In genomic region chr18:78972930-78973331, GRCh38 we compare ENCODE assay signal across 19 cellular contexts. TPM values are rescaled to one million over a fixed set of nuclear protein-coding genes. Genes with fewer than 3 reads are reported as not detected.
DNase-seq lines count a peak whose midpoint lies in the region; ATAC-seq, FAIRE-seq and TF ChIP-seq lines count a peak whose summit lies in the region.
"Had no signal": no experiment of that assay in that cellular context is flagged by ENCODE, and none has a peak within 500 bp of the region (broad histone marks: within the 10 kb centered on the region; RNA-seq: fewer than 3 reads in every experiment).

No MANE protein-coding gene starts in this region.

- H3K27ac ChIP-seq in CD8-positive, alpha-beta memory T cell (ENCODE audit: low read depth, low read length) = no peak overlapping the region
- H3K27ac ChIP-seq in HUES6 (ENCODE audit: low read depth, low read length) = no peak overlapping the region
- H3K27ac ChIP-seq in parathyroid adenoma = no peak overlapping the region

- H3K36me3 Mint-ChIP-seq in CD8-positive, alpha-beta memory T cell = no peaks in the 10 kb centered on the region

- no peak overlapping the region for H2AFZ ChIP-seq in parathyroid adenoma

- POLR2A ChIA-PET in CD8-positive, alpha-beta memory T cell (lab: Charles Lee) = no interaction called here

- no peak overlapping the region for H3K4me3 ChIP-seq in CD8-positive, alpha-beta memory T cell (ENCODE audit: low read length)
- H3K4me3 ChIP-seq in HUES6 (ENCODE audit: low read depth, low read length) (peak overlapping the region; percentile 59), iPS-15b (ENCODE audit: low read depth, low read length) (peak overlapping the region; percentile 37), parathyroid adenoma (ENCODE audit: low read depth, low read length) (no peak overlapping the region)

- no peaks in the 10 kb centered on the region for H3K36me3 ChIP-seq in CD8-positive, alpha-beta memory T cell (ENCODE audit: insufficient read depth, low read length)
- H3K36me3 ChIP-seq in HUES6 (ENCODE audit: control insufficient read depth, insufficient read depth, low read length) (no peaks in the 10 kb centered on the region), iPS-15b (ENCODE audit: control insufficient read depth, insufficient read depth, low read length) (no peaks in the 10 kb centered on the region), parathyroid adenoma (ENCODE audit: control insufficient read depth, insufficient read depth, low read length) (no peaks in the 10 kb centered on the region)

- no peaks in the 10 kb centered on the region for H3K79me2 ChIP-seq in parathyroid adenoma

- CTCF ChIA-PET in CD8-positive, alpha-beta memory T cell (lab: Charles Lee) = no interaction called here

- peaks cover 23% of the 10 kb centered on the region for H3K27me3 ChIP-seq in CD8-positive, alpha-beta memory T cell (ENCODE audit: insufficient read depth, low read length, poor library complexity, severe bottlenecking)
- H3K27me3 ChIP-seq in HUES6 (ENCODE audit: control insufficient read depth, insufficient read depth, low read length) = peaks cover 93% of the 10 kb centered on the region
- peaks cover 76% of the 10 kb centered on the region for H3K27me3 ChIP-seq in iPS-15b (ENCODE audit: control insufficient read depth, insufficient read depth, low read length)
- H3K27me3 ChIP-seq in parathyroid adenoma (ENCODE audit: control insufficient read depth, insufficient read depth, low read length) = peaks cover 12% of the 10 kb centered on the region

- H3K4me3 Mint-ChIP-seq in CD8-positive, alpha-beta memory T cell = peak overlapping the region in 5 of 7 donors; percentile 11 to 32 (median 18)

- H3K9me3 ChIP-seq in CD8-positive, alpha-beta memory T cell (ENCODE audit: low read length) = no peaks in the 10 kb centered on the region
- no peaks in the 10 kb centered on the region for H3K9me3 ChIP-seq in HUES6 (ENCODE audit: control insufficient read depth, insufficient read depth, low read depth, low read length)
- H3K9me3 ChIP-seq in iPS-15b (ENCODE audit: control insufficient read depth, insufficient read depth, low read length) = no peaks in the 10 kb centered on the region
- no peaks in the 10 kb centered on the region for H3K9me3 ChIP-seq in parathyroid adenoma (ENCODE audit: control insufficient read depth, low read length)

- H3K27ac Mint-ChIP-seq in CD8-positive, alpha-beta memory T cell = no peak overlapping the region

- DNase-seq in CD8-positive, alpha-beta memory T cell = no peak
- no peak for DNase-seq in GM12892 (ENCODE audit: insufficient read length)
- DNase-seq: activated CD4-positive, CD25-positive, alpha-beta regulatory T cell; COR-L47; KG1; NCI-H1048; NCI-H2029 treated with DMSO at 0.1 percent for 48 hours; SHP77 treated with DMSO at 0.1 percent for 48 hours had no signal

- FAIRE-seq in GM12892 (lab: Jason Lieb, UNC) = no peak
- FAIRE-seq: colon, frontal cortex had no signal

- no peaks in the 10 kb centered on the region for H3K4me1 ChIP-seq in CD8-positive, alpha-beta memory T cell (ENCODE audit: insufficient read depth, low read length)
- peaks cover 35% of the 10 kb centered on the region for H3K4me1 ChIP-seq in HUES6 (ENCODE audit: control insufficient read depth, insufficient read depth, low read length)
- peaks cover 11% of the 10 kb centered on the region for H3K4me1 ChIP-seq in iPS-15b (ENCODE audit: control insufficient read depth, insufficient read depth, low read length)
- H3K4me1 ChIP-seq in parathyroid adenoma = no peaks in the 10 kb centered on the region

- ATAC-seq in GM18868 (IDR thresholded peaks at IDR 0.05; ENCODE audit: unreplicated experiment) = no peak
- no peak for ATAC-seq in GM19351 (IDR thresholded peaks at IDR 0.05; ENCODE audit: unreplicated experiment)
- ATAC-seq in GM19397 (IDR thresholded peaks at IDR 0.05; ENCODE audit: unreplicated experiment) = no peak

- no peak overlapping the region for H3K9ac ChIP-seq in HUES6 (ENCODE audit: low read length)
- H3K9ac ChIP-seq in iPS-15b (ENCODE audit: low read depth, low read length) = no peak overlapping the region
- H3K9ac ChIP-seq in parathyroid adenoma = no peak overlapping the region

- H3K27me3 Mint-ChIP-seq in CD8-positive, alpha-beta memory T cell = peaks cover 53 to 82% of the 10 kb centered on the region in 2 donors

- H3K4me1 Mint-ChIP-seq in CD8-positive, alpha-beta memory T cell = peaks cover 6 to 13% (median 7%) of the 10 kb centered on the region in 3 donors

- no peak for TF ChIP-seq CTCF in parathyroid adenoma (IDR thresholded peaks at IDR 0.05)

- H3K4me2 ChIP-seq in parathyroid adenoma (ENCODE audit: low read length) = peak overlapping the region; percentile 33

- no peak for TF ChIP-seq POLR2A in GM12892 (IDR thresholded peaks at IDR 0.05; ENCODE audit: low read depth, low read length)

- H3K9me3 Mint-ChIP-seq in CD8-positive, alpha-beta memory T cell = peaks cover 0 to 3% (median 0%) of the 10 kb centered on the region in 5 donors

RNA-seq across cellular contexts. Expression of gene SALL3, which starts 6.7 kb away (rescaled TPM):
- total RNA-seq in CD8-positive, alpha-beta memory T cell = not detected
- not detected for polyA plus RNA-seq in CD8-positive, alpha-beta memory T cell
- polyA plus RNA-seq in GM12892 (2012; ENCODE audit: missing spikeins) = not detected
- total RNA-seq: myocyte; subcutaneous adipose tissue; T-helper 2 cell treated with Interferon-gamma antibody and Interleukin-4, amounts not matched to agents 100 ng/mL and 5 ng/mL, for 36 hours had no signal

Comparison
In these comparisons a context has a peak if more than half of its experiments do, and no peak if none do; other contexts are left out.
1. H3K4me3 ChIP-seq: peak in HUES6 (single experiment) and iPS-15b (single experiment); none in CD8-positive, alpha-beta memory T cell (single experiment) and parathyroid adenoma (single experiment).